ENCODE assay signal across 18 cellular contexts in genomic region chr2:236951830-236952475, GRCh38.
DNase-seq lines count a peak whose midpoint lies in the region; ATAC-seq, FAIRE-seq and TF ChIP-seq lines count a peak whose summit lies in the region.
"Had no signal": no experiment of that assay in that cellular context is flagged by ENCODE, and none has a peak within 500 bp of the region (broad histone marks: within the 10 kb centered on the region; RNA-seq: fewer than 3 reads in every experiment).

No MANE protein-coding gene starts in this region.

- 0 out of 2 replicates have a peak, but pooled peaks cover 4% of the 10 kb centered on the region for H3K4me1 ChIP-seq in HepG2 (ENCODE audit: insufficient read depth, low read length)
- H3K4me1 ChIP-seq in right lobe of liver: no peaks in the 10 kb centered on the region
- H3K4me1 ChIP-seq: HAP-1 had no signal

- intact Hi-C loops in HepG2 (cut with micrococcal nuclease; ENCODE audit: unreplicated experiment): no loop called here
- intact Hi-C loops in right lobe of liver (cut with DNase I): no loop called here
- intact Hi-C loops in activated CD4-positive, alpha-beta T cell treated with anti-CD3 and anti-CD28 coated beads, Interleukin-2, amount 10 ng/mL, durations not matched to agents 24 days and 14 days (cut with micrococcal nuclease): no loop called here

- no peak overlapping the region for H3K4me3 Mint-ChIP-seq in activated CD4-positive, alpha-beta T cell treated with anti-CD3 and anti-CD28 coated beads, Interleukin-2, amount 10 ng/mL, durations not matched to agents 24 days and 14 days
- H3K4me3 Mint-ChIP-seq: B cell; CD8-positive, alpha-beta T cell; IgD-negative memory B cell had no signal

- ATAC-seq in HepG2: no peak
- no peak for ATAC-seq in right lobe of liver
- ATAC-seq: CD8-positive, alpha-beta T cell had no signal

- H3K27ac ChIP-seq in HepG2 (ENCODE audit: extremely low read length, insufficient read depth, low read length) (no peak overlapping the region), right lobe of liver (no peak overlapping the region)
- H3K27ac ChIP-seq: BLaER1 treated with 17β-estradiol and CSF1 and Interleukin-3, amounts not matched to agents 10 nM and 100 nM; GM23248; HL-60 had no signal

- TF ChIP-seq EP300 in HepG2 (IDR thresholded peaks at IDR 0.05; ENCODE audit: low read depth in 2 of 2, low read length in 2 of 2): no peak
- no peak for TF ChIP-seq EP300 in HepG2 (CRISPR knock-in tag; IDR thresholded peaks at IDR 0.05; ENCODE audit: borderline replicate concordance)

- no peak for TF ChIP-seq RAD21 in HepG2 (CRISPR knock-in tag; IDR thresholded peaks at IDR 0.05)

- H3K36me3 ChIP-seq in HepG2 (replicated peaks in 1 of 2; ENCODE audit: control insufficient read depth in 1 of 2, insufficient read depth in 2 of 2, low read length in 2 of 2): no peaks in the 10 kb centered on the region
- no peaks in the 10 kb centered on the region for H3K36me3 ChIP-seq in right lobe of liver
- H3K36me3 ChIP-seq: HAP-1 had no signal

- H3K36me3 Mint-ChIP-seq in activated CD4-positive, alpha-beta T cell treated with anti-CD3 and anti-CD28 coated beads, Interleukin-2, amount 10 ng/mL, durations not matched to agents 24 days and 14 days (ENCODE audit: low read depth): no peaks in the 10 kb centered on the region
- H3K36me3 Mint-ChIP-seq: CD8-positive, alpha-beta T cell had no signal

- H3K4me2 ChIP-seq in HepG2 (ENCODE audit: low read depth, low read length): no peak overlapping the region
- H3K4me2 ChIP-seq: BLaER1 treated with 17β-estradiol and CSF1 and Interleukin-3, amounts not matched to agents 10 nM and 100 nM had no signal

- POLR2A ChIA-PET in HepG2 (lab: Yijun Ruan, JAX): no interaction called here

- 35% methylated on average over 3 of the region's 3 CpGs for WGBS in HepG2 (ENCODE audit: low lambda C conversion rate)
- WGBS in right lobe of liver (ENCODE audit: insufficient coverage, low coverage, low lambda C conversion rate, missing lambda C conversion rate): 89% methylated on average over 3 of the region's 3 CpGs

- no peaks in the 10 kb centered on the region for H3K79me2 ChIP-seq in HepG2 (ENCODE audit: insufficient read depth, low read length)

- FAIRE-seq in HepG2 (lab: Jason Lieb, UNC): no peak
- FAIRE-seq: GM12892, GM18507 had no signal

- CTCF ChIA-PET in HepG2 (lab: Yijun Ruan, JAX; ENCODE audit: low intra/inter-chr PET ratio, low total read pairs): no interaction called here

- H3K9me3 Mint-ChIP-seq in activated CD4-positive, alpha-beta T cell treated with anti-CD3 and anti-CD28 coated beads, Interleukin-2, amount 10 ng/mL, durations not matched to agents 24 days and 14 days: peaks cover 6% of the 10 kb centered on the region

- no peak for TF ChIP-seq POLR2A in HepG2 (IDR thresholded peaks at IDR 0.05; ENCODE audit: insufficient read depth in 1 of 2, low read depth in 2 of 2, low read length in 2 of 2)
- TF ChIP-seq POLR2A in right lobe of liver (IDR thresholded peaks at IDR 0.05): no peak

- no peak for DNase-seq in HepG2 (ENCODE audit: low spot score)
- no peak for DNase-seq in right lobe of liver
- peak; percentile 10 for DNase-seq in ecto neural progenitor cell (ENCODE audit: low spot score)
- DNase-seq in stimulated activated CD8-positive, alpha-beta memory T cell treated with anti-CD3 and anti-CD28 coated beads, Interleukin-4, amount 100 ng/mL, for 48 hours: peak; percentile 3
- no peak for DNase-seq in G401 (ENCODE audit: low spot score)
- no peak for DNase-seq in activated CD4-positive, alpha-beta T cell treated with anti-CD3 and anti-CD28 coated beads, Interleukin-2, amount 10 ng/mL, durations not matched to agents 24 days and 14 days
- no peak for DNase-seq in NCI-H82 treated with DMSO at 0.1 percent for 48 hours (lab: John Stamatoyannopoulos, UW; ENCODE audit: unreplicated experiment)
- DNase-seq: DMS 273 treated with DMSO at 0.1 percent for 48 hours, GDM1, GM23248 had no signal

- no peaks in the 10 kb centered on the region for H3K9me3 ChIP-seq in HepG2 (ENCODE audit: low read length)
- no peaks in the 10 kb centered on the region for H3K9me3 ChIP-seq in right lobe of liver
- H3K9me3 ChIP-seq: HAP-1 had no signal

- BruUV-seq in HepG2 (replicated peaks; lab: Mats Ljungman, UMichigan): no TSS peak

- peaks cover 4% of the 10 kb centered on the region for H3K27me3 Mint-ChIP-seq in activated CD4-positive, alpha-beta T cell treated with anti-CD3 and anti-CD28 coated beads, Interleukin-2, amount 10 ng/mL, durations not matched to agents 24 days and 14 days

- peaks cover 3% of the 10 kb centered on the region for H3K4me1 Mint-ChIP-seq in activated CD4-positive, alpha-beta T cell treated with anti-CD3 and anti-CD28 coated beads, Interleukin-2, amount 10 ng/mL, durations not matched to agents 24 days and 14 days
- H3K4me1 Mint-ChIP-seq: B cell, IgD-negative memory B cell had no signal

- H2AFZ ChIP-seq in HepG2 (ENCODE audit: low read length): no peak overlapping the region
- H2AFZ ChIP-seq: GM23248 had no signal

- no peak overlapping the region for H3K27ac Mint-ChIP-seq in activated CD4-positive, alpha-beta T cell treated with anti-CD3 and anti-CD28 coated beads, Interleukin-2, amount 10 ng/mL, durations not matched to agents 24 days and 14 days
- H3K27ac Mint-ChIP-seq: B cell; CD8-positive, alpha-beta T cell; IgD-negative memory B cell had no signal

- no peak overlapping the region for H3K9ac ChIP-seq in HepG2 (ENCODE audit: insufficient read depth, low read depth, low read length)
- H3K9ac ChIP-seq: BLaER1 treated with 17β-estradiol and CSF1 and Interleukin-3, amounts not matched to agents 10 nM and 100 nM; GM23248 had no signal

- H4K20me1 ChIP-seq in HepG2 (ENCODE audit: insufficient read depth, low read length): no peaks in the 10 kb centered on the region
- H4K20me1 ChIP-seq: BLaER1 treated with 17β-estradiol and CSF1 and Interleukin-3, amounts not matched to agents 10 nM and 100 nM had no signal

- no peak for TF ChIP-seq CTCF in HepG2 (CRISPR knock-in tag; IDR thresholded peaks at IDR 0.05)
- TF ChIP-seq CTCF in right lobe of liver (IDR thresholded peaks at IDR 0.05): no peak

- no peak overlapping the region for H3K4me3 ChIP-seq in HepG2 (replicated peaks in 1 of 3; ENCODE audit: insufficient read depth in 1 of 3, low read depth in 2 of 3, low read length in 3 of 3)
- no peak overlapping the region for H3K4me3 ChIP-seq in right lobe of liver
- H3K4me3 ChIP-seq: BLaER1 treated with 17β-estradiol and CSF1 and Interleukin-3, amounts not matched to agents 10 nM and 100 nM; GM23248; HAP-1 had no signal

- H3K27me3 ChIP-seq in HepG2 (ENCODE audit: control insufficient read depth in 1 of 2, insufficient read depth in 2 of 2, low read length in 2 of 2): peaks cover 0 to 16% of the 10 kb centered on the region in 2 experiments; a peak in 2 of 5 replicates
- H3K27me3 ChIP-seq in right lobe of liver: no peaks in the 10 kb centered on the region
- H3K27me3 ChIP-seq: BLaER1 treated with 17β-estradiol and CSF1 and Interleukin-3, amounts not matched to agents 10 nM and 100 nM had no signal

- in situ Hi-C loops in HepG2 (cut with HindIII; ENCODE audit: extremely low pct_ligation_motif_present, low pct_unique_long_range_greater_than_20kb): no loop called here
- in situ Hi-C loops in G401 (cut with HindIII; ENCODE audit: low sequenced_read_pairs): no loop called here

TF ChIP-seq in HepG2, 621 proteins besides CTCF, POLR2A, EP300 and RAD21:
- TF ChIP-seq ZNF431 (CRISPR knock-in tag; IDR thresholded peaks at IDR 0.05; ENCODE audit: borderline replicate concordance, low read depth): peak; percentile 86
- TF ChIP-seq ATF7 (IDR thresholded peaks at IDR 0.05): peak; percentile 16; the same call in 1 of the 2 replicates
- no peak for TF ChIP-seq ATF7 (CRISPR knock-in tag; IDR thresholded peaks at IDR 0.05)
- no peak for TF ChIP-seq PAWR (CRISPR knock-in tag; IDR thresholded peaks at IDR 0.05; ENCODE audit: borderline replicate concordance)
- no peak for TF ChIP-seq DNMT3B (CRISPR knock-in tag; conservative IDR thresholded peaks at IDR 0.05)
TF ChIP-seq in HepG2: peak in this region for 2.

Comparison
In these comparisons a context has a peak if more than half of its experiments do, and no peak if none do; other contexts are left out.
1. DNase-seq: peak in ecto neural progenitor cell (single experiment) and stimulated activated CD8-positive, alpha-beta memory T cell treated with anti-CD3 and anti-CD28 coated beads, Interleukin-4, amount 100 ng/mL, for 48 hours (single experiment); none in HepG2 (single experiment), right lobe of liver (0 of 3), G401 (single experiment), activated CD4-positive, alpha-beta T cell treated with anti-CD3 and anti-CD28 coated beads, Interleukin-2, amount 10 ng/mL, durations not matched to agents 24 days and 14 days (single experiment) and NCI-H82 treated with DMSO at 0.1 percent for 48 hours (single experiment).